Comparison of ENCODE assay signal across 1 cellular context in genomic region chr3:161272524-161272923, GRCh38.
TF ChIP-seq lines count a peak whose summit lies in the region.

No MANE protein-coding gene starts in this region.

TF ChIP-seq in HepG2, 621 proteins besides CTCF, POLR2A, EP300 and RAD21 (continued from another document and continues in another):
- TF ChIP-seq HNRNPK (IDR thresholded peaks at IDR 0.05; ENCODE audit: low read depth, low read length, poor library complexity, severe bottlenecking), result no peak
- TF ChIP-seq ZNF441 (CRISPR knock-in tag; IDR thresholded peaks at IDR 0.05; ENCODE audit: borderline replicate concordance), result no peak
- peak; percentile 54; the same call in 1 of the 2 replicates for TF ChIP-seq GATAD2A (CRISPR knock-in tag; IDR thresholded peaks at IDR 0.05)
- no peak for TF ChIP-seq FOXJ3 (CRISPR knock-in tag; IDR thresholded peaks at IDR 0.05; ENCODE audit: borderline replicate concordance)
- TF ChIP-seq PLRG1 (conservative IDR thresholded peaks at IDR 0.05), result no peak
- TF ChIP-seq, protein P1, sequence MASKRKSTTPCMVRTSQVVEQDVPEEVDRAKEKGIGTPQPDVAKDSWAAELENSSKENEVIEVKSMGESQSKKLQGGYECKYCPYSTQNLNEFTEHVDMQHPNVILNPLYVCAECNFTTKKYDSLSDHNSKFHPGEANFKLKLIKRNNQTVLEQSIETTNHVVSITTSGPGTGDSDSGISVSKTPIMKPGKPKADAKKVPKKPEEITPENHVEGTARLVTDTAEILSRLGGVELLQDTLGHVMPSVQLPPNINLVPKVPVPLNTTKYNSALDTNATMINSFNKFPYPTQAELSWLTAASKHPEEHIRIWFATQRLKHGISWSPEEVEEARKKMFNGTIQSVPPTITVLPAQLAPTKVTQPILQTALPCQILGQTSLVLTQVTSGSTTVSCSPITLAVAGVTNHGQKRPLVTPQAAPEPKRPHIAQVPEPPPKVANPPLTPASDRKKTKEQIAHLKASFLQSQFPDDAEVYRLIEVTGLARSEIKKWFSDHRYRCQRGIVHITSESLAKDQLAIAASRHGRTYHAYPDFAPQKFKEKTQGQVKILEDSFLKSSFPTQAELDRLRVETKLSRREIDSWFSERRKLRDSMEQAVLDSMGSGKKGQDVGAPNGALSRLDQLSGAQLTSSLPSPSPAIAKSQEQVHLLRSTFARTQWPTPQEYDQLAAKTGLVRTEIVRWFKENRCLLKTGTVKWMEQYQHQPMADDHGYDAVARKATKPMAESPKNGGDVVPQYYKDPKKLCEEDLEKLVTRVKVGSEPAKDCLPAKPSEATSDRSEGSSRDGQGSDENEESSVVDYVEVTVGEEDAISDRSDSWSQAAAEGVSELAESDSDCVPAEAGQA (IDR thresholded peaks at IDR 0.05; ENCODE audit: low read depth), result no peak
- TF ChIP-seq, protein P1 (CRISPR knock-in tag; IDR thresholded peaks at IDR 0.05; ENCODE audit: borderline replicate concordance), result no peak
- no peak for TF ChIP-seq GMEB2 (CRISPR knock-in tag; IDR thresholded peaks at IDR 0.05; ENCODE audit: low read depth)
- no peak for TF ChIP-seq ZNF333 (CRISPR knock-in tag; IDR thresholded peaks at IDR 0.05; ENCODE audit: borderline replicate concordance)
- no peak for TF ChIP-seq ZMYM3 (CRISPR knock-in tag; IDR thresholded peaks at IDR 0.05)
- no peak for TF ChIP-seq ZBTB26 (CRISPR knock-in tag; IDR thresholded peaks at IDR 0.05; ENCODE audit: borderline replicate concordance)
- TF ChIP-seq ZFP82 (CRISPR knock-in tag; IDR thresholded peaks at IDR 0.05; ENCODE audit: borderline replicate concordance), result no peak
- no peak for TF ChIP-seq MED8 (CRISPR knock-in tag; IDR thresholded peaks at IDR 0.05; ENCODE audit: insufficient replicate concordance)
- peak in 1 of 2 experiments; percentile 36; a peak in 1 of 4 replicates for TF ChIP-seq NR2F1 (CRISPR knock-in tag; IDR thresholded peaks at IDR 0.05)
- TF ChIP-seq ZNF761 (CRISPR knock-in tag; conservative IDR thresholded peaks at IDR 0.05), result no peak
- no peak for TF ChIP-seq KMT2B (CRISPR knock-in tag; IDR thresholded peaks at IDR 0.05)
- TF ChIP-seq, protein P2, sequence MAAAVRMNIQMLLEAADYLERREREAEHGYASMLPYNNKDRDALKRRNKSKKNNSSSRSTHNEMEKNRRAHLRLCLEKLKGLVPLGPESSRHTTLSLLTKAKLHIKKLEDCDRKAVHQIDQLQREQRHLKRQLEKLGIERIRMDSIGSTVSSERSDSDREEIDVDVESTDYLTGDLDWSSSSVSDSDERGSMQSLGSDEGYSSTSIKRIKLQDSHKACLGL (CRISPR knock-in tag; IDR thresholded peaks at IDR 0.05), result no peak
- no peak for TF ChIP-seq ZNF232 (CRISPR knock-in tag; IDR thresholded peaks at IDR 0.05; ENCODE audit: borderline replicate concordance)
- no peak for TF ChIP-seq HDAC2 (CRISPR knock-in tag; IDR thresholded peaks at IDR 0.05)
- TF ChIP-seq ZBTB7A (CRISPR knock-in tag; IDR thresholded peaks at IDR 0.05), result no peak
- no peak for TF ChIP-seq ZNF121 (CRISPR knock-in tag; IDR thresholded peaks at IDR 0.05)
- TF ChIP-seq ZBTB34 (CRISPR knock-in tag; IDR thresholded peaks at IDR 0.05), result no peak
- TF ChIP-seq DNMT1 (CRISPR knock-in tag; IDR thresholded peaks at IDR 0.05), result no peak
- no peak for TF ChIP-seq ZNF354B (CRISPR knock-in tag; IDR thresholded peaks at IDR 0.05)
- TF ChIP-seq GABPA (IDR thresholded peaks at IDR 0.05; ENCODE audit: low read depth, low read length), result no peak
- no peak for TF ChIP-seq GABPA (CRISPR knock-in tag; IDR thresholded peaks at IDR 0.05; ENCODE audit: low read depth)
- no peak for TF ChIP-seq NPAS2 (CRISPR knock-in tag; IDR thresholded peaks at IDR 0.05; ENCODE audit: borderline replicate concordance)
- no peak for TF ChIP-seq TFDP1 (CRISPR knock-in tag; IDR thresholded peaks at IDR 0.05; ENCODE audit: borderline replicate concordance)
- no peak for TF ChIP-seq ZFX (CRISPR knock-in tag; IDR thresholded peaks at IDR 0.05; ENCODE audit: low read depth)
- no peak for TF ChIP-seq HNRNPH1 (optimal IDR thresholded peaks at IDR 0.05; ENCODE audit: low read depth, low read length)
- no peak for TF ChIP-seq DDIT3 (CRISPR knock-in tag; IDR thresholded peaks at IDR 0.05)
- TF ChIP-seq CREM (IDR thresholded peaks at IDR 0.05), result no peak
- TF ChIP-seq CREM (CRISPR knock-in tag; IDR thresholded peaks at IDR 0.05), result no peak
- no peak for TF ChIP-seq ARHGAP35 (CRISPR knock-in tag; IDR thresholded peaks at IDR 0.05; ENCODE audit: borderline replicate concordance)
- TF ChIP-seq NCOA5 (CRISPR knock-in tag; IDR thresholded peaks at IDR 0.05), result no peak
- no peak for TF ChIP-seq FOXK2 (IDR thresholded peaks at IDR 0.05)
- TF ChIP-seq RERE (CRISPR knock-in tag; IDR thresholded peaks at IDR 0.05; ENCODE audit: low read depth), result no peak
- TF ChIP-seq ATF2 (CRISPR knock-in tag; IDR thresholded peaks at IDR 0.05), result no peak
- no peak for TF ChIP-seq TOPORS (CRISPR knock-in tag; IDR thresholded peaks at IDR 0.05)
